Comparison of ENCODE assay signal across 8 cellular contexts in the genomic region with DNA sequence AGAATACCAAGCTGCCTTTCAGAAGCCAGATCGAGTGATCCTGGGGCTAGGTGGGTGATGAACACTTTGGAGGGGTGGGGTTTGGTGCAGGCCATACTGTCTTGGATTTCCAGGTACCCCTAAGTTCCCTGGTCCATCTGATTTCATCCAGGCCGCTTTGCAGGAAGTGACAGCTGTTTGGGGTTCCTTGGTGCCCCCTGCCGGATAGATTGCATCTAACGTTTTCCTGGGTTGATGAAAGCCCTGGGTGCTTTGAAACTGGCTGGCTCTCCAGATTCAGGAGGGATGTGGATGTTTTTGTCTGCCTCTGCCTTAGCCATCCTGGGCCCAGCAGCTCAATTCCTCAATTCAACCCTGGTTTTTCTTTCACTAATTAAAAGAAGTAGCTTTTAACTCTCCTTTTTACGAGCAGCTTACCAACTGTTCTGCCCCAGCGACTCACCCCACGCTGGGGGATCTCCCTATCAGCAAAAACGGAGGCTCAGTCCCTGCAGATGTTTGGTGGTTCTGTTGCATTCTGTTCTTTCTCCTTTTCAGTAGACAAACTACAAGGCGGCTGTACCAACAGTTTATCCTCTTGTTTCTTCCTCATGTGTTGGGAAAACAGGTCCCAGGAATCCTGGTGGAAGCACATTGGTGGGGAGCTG.
DNase-seq lines count a peak whose midpoint lies in the region; ATAC-seq lines count a peak whose summit lies in the region.

No MANE protein-coding gene starts in this region.

- H3K27ac ChIP-seq in layer of hippocampus (ENCODE audit: low read depth, low read length): peak overlapping the region; percentile 13

- DNase-seq in activated gamma-delta T cell treated with Interleukin-2 at 50 U/mL for 16 hours (peak; percentile 73), activated gamma-delta T cell (lab: John Stamatoyannopoulos, UW) (no peak), NCI-H2171 (lab: John Stamatoyannopoulos, UW) (peak; percentile 40), cerebellar cortex (ENCODE audit: low spot score) (peak; percentile 68)
- DNase-seq in activated CD4-positive, CD25-positive, alpha-beta regulatory T cell treated with anti-CD3 and anti-CD28 coated beads, Interleukin-2, amount 50 U/mL, for 16 hours (ENCODE audit: low read depth, low spot score): peak; percentile 53
- peak; percentile 68 for DNase-seq in stimulated activated CD4-positive, alpha-beta T cell treated with anti-CD3 and anti-CD28 coated beads, Interleukin-4, amount 100 ng/mL, for 1 hour

- ATAC-seq in HG02885 (IDR thresholded peaks at IDR 0.05; ENCODE audit: poor library complexity, unreplicated experiment): peak; percentile 91

- no peaks in the 10 kb centered on the region for H3K27me3 ChIP-seq in layer of hippocampus (ENCODE audit: control insufficient read depth, insufficient read depth, low read length)
